ENCODE assay signal across 26 cellular contexts in the genomic region with DNA sequence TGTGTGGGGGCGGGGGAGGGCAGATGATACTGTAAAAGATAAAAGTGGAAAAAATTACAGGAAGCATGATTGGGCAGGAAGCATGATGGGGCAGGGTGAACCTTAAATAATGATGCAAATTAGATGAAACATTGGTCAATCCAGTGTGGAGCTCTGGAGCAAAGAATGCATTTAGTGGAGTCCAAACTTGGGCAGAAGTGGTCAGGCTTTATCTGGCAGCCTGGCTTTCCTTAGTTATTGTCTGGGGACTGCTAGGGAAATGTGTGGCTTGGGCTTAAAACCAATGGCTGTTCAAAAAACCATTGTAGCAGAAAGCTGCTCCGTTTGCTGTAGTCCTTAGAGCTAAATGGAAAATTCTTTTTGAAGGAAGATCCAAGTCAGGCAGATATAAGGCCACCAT.
"Had no signal": no experiment of that assay in that cellular context is flagged by ENCODE, and none has a peak within 500 bp of the region (broad histone marks: within the 10 kb centered on the region; RNA-seq: fewer than 3 reads in every experiment).

No MANE protein-coding gene starts in this region.

- H3K27me3 ChIP-seq: left lung, right atrium auricular region, suprapubic skin, tibial artery, upper lobe of right lung had no signal

- H3K27me3 Mint-ChIP-seq: activated CD4-positive, alpha-beta memory T cell treated with anti-CD3 and anti-CD28 coated beads, Interleukin-2, amount 10 ng/mL, durations not matched to agents 7 days and 5 days; activated CD4-positive, alpha-beta T cell treated with anti-CD3 and anti-CD28 coated beads, Interleukin-2, amount 10 ng/mL, durations not matched to agents 7 days and 5 days; activated T-helper 17 cell treated with anti-CD3 and anti-CD28 coated beads, Interleukin-2, amount 50 U/mL, for 72 hours; brain; effector memory CD8-positive, alpha-beta T cell; natural killer cell treated with Interleukin-12 subunit alpha and Interleukin-12 subunit beta and Interleukin-15 and Interleukin-18, amount 100 ng/mL, for 72 hours; T-cell had no signal

- H3K4me3 ChIP-seq: left lung, lower lobe of right lung, right atrium auricular region, suprapubic skin, tibial artery, upper lobe of right lung had no signal

- H3K36me3 ChIP-seq: left lung, lower lobe of right lung, right atrium auricular region, suprapubic skin, tibial artery, upper lobe of right lung had no signal

- H3K36me3 Mint-ChIP-seq: brain; natural killer cell treated with Interleukin-12 subunit alpha and Interleukin-12 subunit beta and Interleukin-15 and Interleukin-18, amount 100 ng/mL, for 72 hours; T-cell had no signal

- H3K9me3 ChIP-seq: left lung, lower lobe of right lung, right atrium auricular region, suprapubic skin, tibial artery, upper lobe of right lung had no signal

- H3K4me3 Mint-ChIP-seq: activated CD4-positive, alpha-beta memory T cell treated with anti-CD3 and anti-CD28 coated beads, Interleukin-2, amount 10 ng/mL, durations not matched to agents 7 days and 5 days; activated CD4-positive, alpha-beta T cell treated with anti-CD3 and anti-CD28 coated beads, Interleukin-2, amount 10 ng/mL, durations not matched to agents 7 days and 5 days; activated T-cell treated with anti-CD3 and anti-CD28 coated beads, Interleukin-2, amount 50 U/mL, for 4 hours; activated T-helper 17 cell treated with anti-CD3 and anti-CD28 coated beads, Interleukin-2, amount 50 U/mL, for 72 hours; brain; effector memory CD8-positive, alpha-beta T cell; natural killer cell treated with Interleukin-12 subunit alpha and Interleukin-12 subunit beta and Interleukin-15 and Interleukin-18, amount 100 ng/mL, for 72 hours; T-cell; WTC11 had no signal

- H3K4me1 Mint-ChIP-seq: activated CD4-positive, alpha-beta memory T cell treated with anti-CD3 and anti-CD28 coated beads, Interleukin-2, amount 10 ng/mL, durations not matched to agents 7 days and 5 days; activated CD4-positive, alpha-beta T cell treated with anti-CD3 and anti-CD28 coated beads, Interleukin-2, amount 10 ng/mL, durations not matched to agents 7 days and 5 days; activated T-helper 17 cell treated with anti-CD3 and anti-CD28 coated beads, Interleukin-2, amount 50 U/mL, for 72 hours; brain; T-cell had no signal

- DNase-seq: activated CD4-positive, alpha-beta memory T cell treated with anti-CD3 and anti-CD28 coated beads, Interleukin-2, amount 10 ng/mL, durations not matched to agents 7 days and 5 days; activated CD4-positive, alpha-beta T cell treated with anti-CD3 and anti-CD28 coated beads for 1 hour; activated CD4-positive, alpha-beta T cell treated with anti-CD3 and anti-CD28 coated beads, Interleukin-2, amount 10 ng/mL, durations not matched to agents 7 days and 5 days; activated gamma-delta T cell treated with Interleukin-2 at 50 U/mL for 16 hours; activated naive CD4-positive, alpha-beta T cell treated with anti-CD3 and anti-CD28 coated beads, Interleukin-2, amount 50 U/mL, for 16 hours; activated T-cell treated with anti-CD3 and anti-CD28 coated beads, Interleukin-2, amount 50 U/mL, for 4 hours; anterior cingulate cortex; cortex of kidney; effector memory CD8-positive, alpha-beta T cell; erythroblast; kidney glomerular epithelial cell; left lung; lower lobe of right lung; mesenchymal stem cell; stimulated activated CD4-positive, alpha-beta T cell treated with anti-CD3 and anti-CD28 coated beads, Interleukin-15, amount 100 ng/mL, for 24 hours; stimulated activated CD4-positive, alpha-beta T cell treated with anti-CD3 and anti-CD28 coated beads, Interleukin-2, amount 100 ng/mL, for 24 hours; stimulated activated naive CD4-positive, alpha-beta T cell; T-cell; tibial artery; upper lobe of right lung had no signal

- H3K27ac Mint-ChIP-seq: activated CD4-positive, alpha-beta memory T cell treated with anti-CD3 and anti-CD28 coated beads, Interleukin-2, amount 10 ng/mL, durations not matched to agents 7 days and 5 days; activated CD4-positive, alpha-beta T cell treated with anti-CD3 and anti-CD28 coated beads, Interleukin-2, amount 10 ng/mL, durations not matched to agents 7 days and 5 days; activated T-helper 17 cell treated with anti-CD3 and anti-CD28 coated beads, Interleukin-2, amount 50 U/mL, for 72 hours; brain; effector memory CD8-positive, alpha-beta T cell; natural killer cell treated with Interleukin-12 subunit alpha and Interleukin-12 subunit beta and Interleukin-15 and Interleukin-18, amount 100 ng/mL, for 72 hours; T-cell; WTC11 had no signal

- H3K4me1 ChIP-seq: left lung, lower lobe of right lung, right atrium auricular region, suprapubic skin, tibial artery, upper lobe of right lung had no signal
